8 cellular contexts compared by ENCODE assay signal in genomic region chr5:119267958-119268386, GRCh38.
DNase-seq lines count a peak whose midpoint lies in the region; ATAC-seq and TF ChIP-seq lines count a peak whose summit lies in the region.

No MANE protein-coding gene starts in this region.

- 2 to 5% (median 3%) methylated on average over 18 of the region's 18 CpGs for WGBS in stomach, 5 donors

- H3K27me3 ChIP-seq in stomach = no peaks in the 10 kb centered on the region

- CTCF ChIA-PET in RWPE1 (lab: Yijun Ruan, JAX) = interaction anchor here (0.6 to 1.1 kb wide), 4 partner anchors 82 to 197 kb away, joined by 3 to 5 read pairs (median 3); partner anchors contain the start of gene TNFAIP8

- TF ChIP-seq CTCF in RWPE1 (conservative IDR thresholded peaks at IDR 0.05; ENCODE audit: low read depth) (peak; percentile 60; the same call in 1 of the 2 replicates), fibroblast of the aortic adventitia (IDR thresholded peaks at IDR 0.05; ENCODE audit: insufficient read depth, low read length) (peak; percentile 93), stomach (IDR thresholded peaks at IDR 0.05) (peak in 4 of 7 experiments; percentile 23 to 70 (median 28))

- POLR2A ChIA-PET in RWPE1 (lab: Yijun Ruan, JAX; ENCODE audit: low non-redundant PET) = interaction anchor here (0.5 to 1.5 kb wide), 6 partner anchors 12 to 193 kb away, joined by 3 to 17 read pairs (median 4); no protein-coding TSS in a partner anchor

- peaks cover 23 to 42% (median 33%) of the 10 kb centered on the region in 4 donors for H3K4me1 ChIP-seq in stomach

- no peaks in the 10 kb centered on the region for H3K27me3 Mint-ChIP-seq in natural killer cell treated with Interleukin-12 subunit alpha and Interleukin-12 subunit beta and Interleukin-15 and Interleukin-18, amount 100 ng/mL, for 72 hours

- H3K4me1 Mint-ChIP-seq in natural killer cell treated with Interleukin-12 subunit alpha and Interleukin-12 subunit beta and Interleukin-15 and Interleukin-18, amount 100 ng/mL, for 72 hours (ENCODE audit: low read depth in 2 of 2) = peaks cover 57 to 66% of the 10 kb centered on the region in 2 donors

- peaks cover 13% of the 10 kb centered on the region; the same call in 1 of the 2 replicates for H3K36me3 ChIP-seq in KOPT-K1 (ENCODE audit: insufficient read depth, low read length)
- H3K36me3 ChIP-seq in stomach = no peaks in the 10 kb centered on the region

- peak; percentile 72 for ATAC-seq in GM21825 (IDR thresholded peaks at IDR 0.05; ENCODE audit: unreplicated experiment)
- peak; percentile 79 to 80 for ATAC-seq in natural killer cell treated with Interleukin-12 subunit alpha and Interleukin-12 subunit beta and Interleukin-15 and Interleukin-18, amount 100 ng/mL, for 72 hours

- peaks cover 5% of the 10 kb centered on the region for H3K9me3 Mint-ChIP-seq in natural killer cell treated with Interleukin-12 subunit alpha and Interleukin-12 subunit beta and Interleukin-15 and Interleukin-18, amount 100 ng/mL, for 72 hours

- DNase-seq in DMS53 treated with DMSO at 0.1 percent for 48 hours (lab: John Stamatoyannopoulos, UW; ENCODE audit: unreplicated experiment) = peak; percentile 89
- DNase-seq in RWPE1 (ENCODE audit: low spot score) = peak; percentile 91
- DNase-seq in activated effector memory CD4-positive, alpha-beta T cell treated with anti-CD3 and anti-CD28 coated beads, Interleukin-2, amount 50 U/mL, for 16 hours = peak; percentile 88
- DNase-seq in fibroblast of the aortic adventitia (ENCODE audit: low read depth) = peak; percentile 97
- DNase-seq in natural killer cell treated with Interleukin-12 subunit alpha and Interleukin-12 subunit beta and Interleukin-15 and Interleukin-18, amount 100 ng/mL, for 72 hours (ENCODE audit: low spot score) = peak; percentile 82
- DNase-seq in stomach = peak; percentile 93

- H3K27ac ChIP-seq in KOPT-K1 (ENCODE audit: low read depth, low read length, poor library complexity, severe bottlenecking) (peak overlapping the region; percentile 95), RWPE1 (peak overlapping the region; percentile 89), stomach (peak overlapping the region; percentile 91 to 97 (median 93))

- intact Hi-C loops in stomach (cut with DNase I; ENCODE audit: low total_unique reads) = loop anchor here (10.0 kb wide), 1 partner anchor 137 kb away; no protein-coding TSS in a partner anchor

- H3K4me3 Mint-ChIP-seq in natural killer cell treated with Interleukin-12 subunit alpha and Interleukin-12 subunit beta and Interleukin-15 and Interleukin-18, amount 100 ng/mL, for 72 hours = peak overlapping the region; percentile 99

- no peak for TF ChIP-seq POLR2A in stomach (IDR thresholded peaks at IDR 0.05)

- H3K9me3 ChIP-seq in KOPT-K1 (ENCODE audit: insufficient read depth, low read length, poor library complexity, severe bottlenecking) = peaks cover 3% of the 10 kb centered on the region
- no peaks in the 10 kb centered on the region for H3K9me3 ChIP-seq in stomach

- no peak for TF ChIP-seq EP300 in stomach (IDR thresholded peaks at IDR 0.05)

- H3K36me3 Mint-ChIP-seq in natural killer cell treated with Interleukin-12 subunit alpha and Interleukin-12 subunit beta and Interleukin-15 and Interleukin-18, amount 100 ng/mL, for 72 hours = peaks cover 15% of the 10 kb centered on the region

- H3K4me3 ChIP-seq in fibroblast of the aortic adventitia (ENCODE audit: low read depth, low read length) (peak overlapping the region; percentile 79), stomach (peak overlapping the region; percentile 69 to 79 (median 74))

- H3K27ac Mint-ChIP-seq in natural killer cell treated with Interleukin-12 subunit alpha and Interleukin-12 subunit beta and Interleukin-15 and Interleukin-18, amount 100 ng/mL, for 72 hours = peak overlapping the region; percentile 86 to 99

Comparison
In these comparisons a context has a peak if more than half of its experiments do, and no peak if none do; other contexts are left out.
1. Peak in every context shown above with its lines: DNase-seq, ATAC-seq, H3K4me3 ChIP-seq and H3K27ac ChIP-seq.
2. CTCF ChIP-seq: peak in every context shown above with its lines; median percentile 93 in fibroblast of the aortic adventitia; 60 in RWPE1; 28 in stomach.